In genomic region chr2:11465110-11465484, GRCh38 we compare ENCODE assay signal across 8 cellular contexts. TPM values are rescaled to one million over a fixed set of nuclear protein-coding genes. Genes with fewer than 3 reads are reported as not detected.
DNase-seq lines count a peak whose midpoint lies in the region; TF ChIP-seq lines count a peak whose summit lies in the region.

No MANE protein-coding gene starts in this region.

- no peaks in the 10 kb centered on the region for H3K9me2 ChIP-seq in PC-9 (ENCODE audit: insufficient read depth)

- H3K27ac ChIP-seq in CD8-positive, alpha-beta memory T cell (ENCODE audit: low read depth, low read length), result peak overlapping the region; percentile 12
- H3K27ac ChIP-seq in PC-9 (peak overlapping the region; percentile 69), ovary (peak overlapping the region in 1 of 2 donors; percentile 86)

- peak overlapping the region; percentile 86 to 98 (median 88) for H3K4me3 Mint-ChIP-seq in CD8-positive, alpha-beta memory T cell

- peaks cover 0 to 2% of the 10 kb centered on the region in 2 donors for H3K27me3 Mint-ChIP-seq in CD8-positive, alpha-beta memory T cell

- H3F3A ChIP-seq in PC-9 (ENCODE audit: insufficient read depth, low read depth), result no peaks in the 10 kb centered on the region

- peaks cover 0 to 10% (median 0%) of the 10 kb centered on the region in 3 donors for H3K36me3 Mint-ChIP-seq in CD8-positive, alpha-beta memory T cell

- peaks cover 56% of the 10 kb centered on the region for H3K79me2 ChIP-seq in PC-9 (ENCODE audit: low read depth)

- H3K36me3 ChIP-seq in CD8-positive, alpha-beta memory T cell (ENCODE audit: insufficient read depth, low read length), result peaks cover 3% of the 10 kb centered on the region
- peaks cover 25% of the 10 kb centered on the region for H3K36me3 ChIP-seq in PC-9 (ENCODE audit: low read depth)
- no peaks in the 10 kb centered on the region for H3K36me3 ChIP-seq in ovary

- no peak for TF ChIP-seq POLR2A in ovary (IDR thresholded peaks at IDR 0.05)

- TF ChIP-seq CTCF in PC-9 (conservative IDR thresholded peaks at IDR 0.05) (no peak), epithelial cell of proximal tubule (conservative IDR thresholded peaks at IDR 0.05; ENCODE audit: low read depth, low read length) (no peak), ovary (IDR thresholded peaks at IDR 0.05) (no peak)

- H3K4me3 ChIP-seq in CD8-positive, alpha-beta memory T cell (ENCODE audit: low read length), result peak overlapping the region; percentile 88
- H3K4me3 ChIP-seq in PC-9, result peak overlapping the region; percentile 60
- peak overlapping the region; percentile 70 for H3K4me3 ChIP-seq in epithelial cell of proximal tubule (ENCODE audit: low read depth, low read length)
- peak overlapping the region; percentile 64 for H3K4me3 ChIP-seq in ovary

- H3K4me1 Mint-ChIP-seq in CD8-positive, alpha-beta memory T cell, result peaks cover 35 to 60% (median 55%) of the 10 kb centered on the region in 3 donors

- TSS peak; percentile 43 for BruUV-seq in PC-9 (replicated peaks; lab: Mats Ljungman, UMichigan)

- H3K27ac Mint-ChIP-seq in CD8-positive, alpha-beta memory T cell, result peak overlapping the region in 7 of 8 donors; percentile 72 to 97 (median 85)

- no peaks in the 10 kb centered on the region for H3K9me3 ChIP-seq in CD8-positive, alpha-beta memory T cell (ENCODE audit: low read length)
- no peaks in the 10 kb centered on the region for H3K9me3 ChIP-seq in PC-9 (ENCODE audit: insufficient read depth, low read depth)
- H3K9me3 ChIP-seq in ovary, result no peaks in the 10 kb centered on the region

- H3K4me2 ChIP-seq in PC-9, result peak overlapping the region; percentile 100

- H3K27me3 ChIP-seq in CD8-positive, alpha-beta memory T cell (ENCODE audit: insufficient read depth, low read length, poor library complexity, severe bottlenecking), result no peaks in the 10 kb centered on the region
- no peaks in the 10 kb centered on the region for H3K27me3 ChIP-seq in PC-9 (ENCODE audit: insufficient read depth, low read depth)
- no peaks in the 10 kb centered on the region for H3K27me3 ChIP-seq in ovary

- POLR2A ChIA-PET in CD8-positive, alpha-beta memory T cell (lab: Charles Lee), result interaction anchor here (1.0 to 1.3 kb wide), 3 partner anchors 121 to 359 kb away, joined by 3 to 6 read pairs (median 4); partner anchors contain the start of genes ROCK2 and SLC66A3
- POLR2A ChIA-PET in PC-9 (lab: Charles Lee; ENCODE audit: unreplicated experiment), result no interaction called here

- no peak for TF ChIP-seq EP300 in ovary (IDR thresholded peaks at IDR 0.05)

- H2AFZ ChIP-seq in PC-9, result peak overlapping the region; percentile 88

- DNase-seq in CD8-positive, alpha-beta memory T cell, result no peak
- no peak for DNase-seq in PC-9
- no peak for DNase-seq in epithelial cell of proximal tubule (ENCODE audit: low read depth)
- DNase-seq in ovary, result no peak
- no peak for DNase-seq in NCI-H2227 treated with DMSO at 0.1 percent for 48 hours (lab: John Stamatoyannopoulos, UW)
- DNase-seq in mucosa of gallbladder (ENCODE audit: low spot score), result no peak
- no peak for DNase-seq in SK-N-DZ (ENCODE audit: low spot score)
- no peak for DNase-seq in CD1c-positive myeloid dendritic cell (ENCODE audit: extremely low spot score)

- H3K9me3 Mint-ChIP-seq in CD8-positive, alpha-beta memory T cell, result no peaks in the 10 kb centered on the region

- H3K4me1 ChIP-seq in CD8-positive, alpha-beta memory T cell (ENCODE audit: insufficient read depth, low read length), result peaks cover 16% of the 10 kb centered on the region
- H3K4me1 ChIP-seq in PC-9 (replicated peaks; ENCODE audit: insufficient read depth) (peaks cover 23% of the 10 kb centered on the region), ovary (ENCODE audit: insufficient read depth) (peaks cover 12% of the 10 kb centered on the region)

- intact Hi-C loops in PC-9 (cut with micrococcal nuclease; ENCODE audit: unreplicated experiment), result no loop called here
- intact Hi-C loops in ovary (cut with DNase I), result no loop called here

- CTCF ChIA-PET in CD8-positive, alpha-beta memory T cell (lab: Charles Lee), result interaction anchor here (1.2 to 2.6 kb wide), 8 partner anchors 13 to 333 kb away, joined by 3 to 16 read pairs (median 4); a partner anchor contains a TSS
- CTCF ChIA-PET in PC-9 (lab: Charles Lee), result interaction anchor here (1.3 kb wide), 1 partner anchor 119 kb away, joined by 13 read pairs; no protein-coding TSS in a partner anchor

- WGBS in ovary, 3 donors, result 26 to 38% (median 27%) methylated on average over 6 of the region's 6 CpGs

- peaks cover 50% of the 10 kb centered on the region for H4K20me1 ChIP-seq in PC-9 (ENCODE audit: insufficient read depth)

RNA-seq across cellular contexts. Expression of gene E2F6, which starts 0.9 kb away (rescaled TPM):
- 10 to 100 TPM; 13.9 to 14.7 TPM for total RNA-seq in CD8-positive, alpha-beta memory T cell
- polyA plus RNA-seq in CD8-positive, alpha-beta memory T cell, result 4.5 TPM
- total RNA-seq in PC-9 (2021), result 13.4 and 15.2 TPM in 2 replicates
- total RNA-seq in epithelial cell of proximal tubule, result 11.0 and 16.0 TPM in 2 replicates
- total RNA-seq in ovary, result 10 to 100 TPM; 10.5 to 19.6 (median 17.7) TPM
- polyA plus RNA-seq in ovary, result 10 to 100 TPM in 1 of 2 donors, 1 to 10 TPM in 1; 9.9 to 13.6 TPM
- 9.0 TPM for total RNA-seq in mucosa of gallbladder
- 32.3 and 34.7 TPM in 2 replicates for polyA plus RNA-seq in SK-N-DZ (2014; cell fraction: cytosol; rRNA removed)
- polyA plus RNA-seq in SK-N-DZ (2014; cell fraction: nucleus; rRNA removed), result 25.5 and 29.6 TPM in 2 replicates
